1 cellular context compared by ENCODE assay signal in genomic region chr17:54971147-54971546, GRCh38.
TF ChIP-seq lines count a peak whose summit lies in the region.

No MANE protein-coding gene starts in this region.

TF ChIP-seq in HepG2, 621 proteins besides CTCF, POLR2A, EP300 and RAD21 (continued from another document and continues in another):
- peak; percentile 42; the same call in 1 of the 2 replicates for TF ChIP-seq DRAP1 (CRISPR knock-in tag; IDR thresholded peaks at IDR 0.05)
- peak; percentile 84 for TF ChIP-seq NR2C2 (CRISPR knock-in tag; IDR thresholded peaks at IDR 0.05; ENCODE audit: borderline replicate concordance)
- TF ChIP-seq ZNF678 (CRISPR knock-in tag; IDR thresholded peaks at IDR 0.05), result no peak
- TF ChIP-seq HNF4G (IDR thresholded peaks at IDR 0.05; ENCODE audit: borderline replicate concordance, low read depth, low read length), result peak; percentile 39; the same call in 1 of the 2 replicates
- no peak for TF ChIP-seq HNF4G (CRISPR knock-in tag; IDR thresholded peaks at IDR 0.05; ENCODE audit: borderline replicate concordance, low read depth)
- TF ChIP-seq UBTF (CRISPR knock-in tag; IDR thresholded peaks at IDR 0.05), result no peak
- no peak for TF ChIP-seq HNRNPK (IDR thresholded peaks at IDR 0.05; ENCODE audit: low read depth, low read length, poor library complexity, severe bottlenecking)
- peak; percentile 69 for TF ChIP-seq CEBPG (CRISPR knock-in tag; IDR thresholded peaks at IDR 0.05)
- peak; percentile 43; the same call in 1 of the 2 replicates for TF ChIP-seq THAP11 (CRISPR knock-in tag; IDR thresholded peaks at IDR 0.05)
- TF ChIP-seq MIXL1 (CRISPR knock-in tag; IDR thresholded peaks at IDR 0.05), result no peak
- TF ChIP-seq RORA (CRISPR knock-in tag; IDR thresholded peaks at IDR 0.05), result no peak
- no peak for TF ChIP-seq ZNF225 (CRISPR knock-in tag; IDR thresholded peaks at IDR 0.05)
- no peak for TF ChIP-seq NFYC (CRISPR knock-in tag; IDR thresholded peaks at IDR 0.05)
- no peak for TF ChIP-seq DMAP1 (CRISPR knock-in tag; IDR thresholded peaks at IDR 0.05)
- TF ChIP-seq, protein P1, sequence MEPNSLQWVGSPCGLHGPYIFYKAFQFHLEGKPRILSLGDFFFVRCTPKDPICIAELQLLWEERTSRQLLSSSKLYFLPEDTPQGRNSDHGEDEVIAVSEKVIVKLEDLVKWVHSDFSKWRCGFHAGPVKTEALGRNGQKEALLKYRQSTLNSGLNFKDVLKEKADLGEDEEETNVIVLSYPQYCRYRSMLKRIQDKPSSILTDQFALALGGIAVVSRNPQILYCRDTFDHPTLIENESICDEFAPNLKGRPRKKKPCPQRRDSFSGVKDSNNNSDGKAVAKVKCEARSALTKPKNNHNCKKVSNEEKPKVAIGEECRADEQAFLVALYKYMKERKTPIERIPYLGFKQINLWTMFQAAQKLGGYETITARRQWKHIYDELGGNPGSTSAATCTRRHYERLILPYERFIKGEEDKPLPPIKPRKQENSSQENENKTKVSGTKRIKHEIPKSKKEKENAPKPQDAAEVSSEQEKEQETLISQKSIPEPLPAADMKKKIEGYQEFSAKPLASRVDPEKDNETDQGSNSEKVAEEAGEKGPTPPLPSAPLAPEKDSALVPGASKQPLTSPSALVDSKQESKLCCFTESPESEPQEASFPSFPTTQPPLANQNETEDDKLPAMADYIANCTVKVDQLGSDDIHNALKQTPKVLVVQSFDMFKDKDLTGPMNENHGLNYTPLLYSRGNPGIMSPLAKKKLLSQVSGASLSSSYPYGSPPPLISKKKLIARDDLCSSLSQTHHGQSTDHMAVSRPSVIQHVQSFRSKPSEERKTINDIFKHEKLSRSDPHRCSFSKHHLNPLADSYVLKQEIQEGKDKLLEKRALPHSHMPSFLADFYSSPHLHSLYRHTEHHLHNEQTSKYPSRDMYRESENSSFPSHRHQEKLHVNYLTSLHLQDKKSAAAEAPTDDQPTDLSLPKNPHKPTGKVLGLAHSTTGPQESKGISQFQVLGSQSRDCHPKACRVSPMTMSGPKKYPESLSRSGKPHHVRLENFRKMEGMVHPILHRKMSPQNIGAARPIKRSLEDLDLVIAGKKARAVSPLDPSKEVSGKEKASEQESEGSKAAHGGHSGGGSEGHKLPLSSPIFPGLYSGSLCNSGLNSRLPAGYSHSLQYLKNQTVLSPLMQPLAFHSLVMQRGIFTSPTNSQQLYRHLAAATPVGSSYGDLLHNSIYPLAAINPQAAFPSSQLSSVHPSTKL (CRISPR knock-in tag; IDR thresholded peaks at IDR 0.05), result peak; percentile 76
- TF ChIP-seq SMC3 (IDR thresholded peaks at IDR 0.05; ENCODE audit: low read length), result no peak
- no peak for TF ChIP-seq ZFY (CRISPR knock-in tag; IDR thresholded peaks at IDR 0.05)
- no peak for TF ChIP-seq KLF11 (CRISPR knock-in tag; IDR thresholded peaks at IDR 0.05)
- no peak for TF ChIP-seq HOXA9 (CRISPR knock-in tag; IDR thresholded peaks at IDR 0.05; ENCODE audit: borderline replicate concordance)
- TF ChIP-seq, protein P2, sequence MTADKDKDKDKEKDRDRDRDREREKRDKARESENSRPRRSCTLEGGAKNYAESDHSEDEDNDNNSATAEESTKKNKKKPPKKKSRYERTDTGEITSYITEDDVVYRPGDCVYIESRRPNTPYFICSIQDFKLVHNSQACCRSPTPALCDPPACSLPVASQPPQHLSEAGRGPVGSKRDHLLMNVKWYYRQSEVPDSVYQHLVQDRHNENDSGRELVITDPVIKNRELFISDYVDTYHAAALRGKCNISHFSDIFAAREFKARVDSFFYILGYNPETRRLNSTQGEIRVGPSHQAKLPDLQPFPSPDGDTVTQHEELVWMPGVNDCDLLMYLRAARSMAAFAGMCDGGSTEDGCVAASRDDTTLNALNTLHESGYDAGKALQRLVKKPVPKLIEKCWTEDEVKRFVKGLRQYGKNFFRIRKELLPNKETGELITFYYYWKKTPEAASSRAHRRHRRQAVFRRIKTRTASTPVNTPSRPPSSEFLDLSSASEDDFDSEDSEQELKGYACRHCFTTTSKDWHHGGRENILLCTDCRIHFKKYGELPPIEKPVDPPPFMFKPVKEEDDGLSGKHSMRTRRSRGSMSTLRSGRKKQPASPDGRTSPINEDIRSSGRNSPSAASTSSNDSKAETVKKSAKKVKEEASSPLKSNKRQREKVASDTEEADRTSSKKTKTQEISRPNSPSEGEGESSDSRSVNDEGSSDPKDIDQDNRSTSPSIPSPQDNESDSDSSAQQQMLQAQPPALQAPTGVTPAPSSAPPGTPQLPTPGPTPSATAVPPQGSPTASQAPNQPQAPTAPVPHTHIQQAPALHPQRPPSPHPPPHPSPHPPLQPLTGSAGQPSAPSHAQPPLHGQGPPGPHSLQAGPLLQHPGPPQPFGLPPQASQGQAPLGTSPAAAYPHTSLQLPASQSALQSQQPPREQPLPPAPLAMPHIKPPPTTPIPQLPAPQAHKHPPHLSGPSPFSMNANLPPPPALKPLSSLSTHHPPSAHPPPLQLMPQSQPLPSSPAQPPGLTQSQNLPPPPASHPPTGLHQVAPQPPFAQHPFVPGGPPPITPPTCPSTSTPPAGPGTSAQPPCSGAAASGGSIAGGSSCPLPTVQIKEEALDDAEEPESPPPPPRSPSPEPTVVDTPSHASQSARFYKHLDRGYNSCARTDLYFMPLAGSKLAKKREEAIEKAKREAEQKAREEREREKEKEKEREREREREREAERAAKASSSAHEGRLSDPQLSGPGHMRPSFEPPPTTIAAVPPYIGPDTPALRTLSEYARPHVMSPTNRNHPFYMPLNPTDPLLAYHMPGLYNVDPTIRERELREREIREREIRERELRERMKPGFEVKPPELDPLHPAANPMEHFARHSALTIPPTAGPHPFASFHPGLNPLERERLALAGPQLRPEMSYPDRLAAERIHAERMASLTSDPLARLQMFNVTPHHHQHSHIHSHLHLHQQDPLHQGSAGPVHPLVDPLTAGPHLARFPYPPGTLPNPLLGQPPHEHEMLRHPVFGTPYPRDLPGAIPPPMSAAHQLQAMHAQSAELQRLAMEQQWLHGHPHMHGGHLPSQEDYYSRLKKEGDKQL (CRISPR knock-in tag; IDR thresholded peaks at IDR 0.05; ENCODE audit: low read depth), result no peak
- TF ChIP-seq MED1 (CRISPR knock-in tag; IDR thresholded peaks at IDR 0.05), result peak; percentile 54
- peak; percentile 52 for TF ChIP-seq SAP130 (CRISPR knock-in tag; IDR thresholded peaks at IDR 0.05; ENCODE audit: low read depth)
- peak; percentile 49 for TF ChIP-seq FOXA3 (CRISPR knock-in tag; IDR thresholded peaks at IDR 0.05)
- TF ChIP-seq, protein P3, sequence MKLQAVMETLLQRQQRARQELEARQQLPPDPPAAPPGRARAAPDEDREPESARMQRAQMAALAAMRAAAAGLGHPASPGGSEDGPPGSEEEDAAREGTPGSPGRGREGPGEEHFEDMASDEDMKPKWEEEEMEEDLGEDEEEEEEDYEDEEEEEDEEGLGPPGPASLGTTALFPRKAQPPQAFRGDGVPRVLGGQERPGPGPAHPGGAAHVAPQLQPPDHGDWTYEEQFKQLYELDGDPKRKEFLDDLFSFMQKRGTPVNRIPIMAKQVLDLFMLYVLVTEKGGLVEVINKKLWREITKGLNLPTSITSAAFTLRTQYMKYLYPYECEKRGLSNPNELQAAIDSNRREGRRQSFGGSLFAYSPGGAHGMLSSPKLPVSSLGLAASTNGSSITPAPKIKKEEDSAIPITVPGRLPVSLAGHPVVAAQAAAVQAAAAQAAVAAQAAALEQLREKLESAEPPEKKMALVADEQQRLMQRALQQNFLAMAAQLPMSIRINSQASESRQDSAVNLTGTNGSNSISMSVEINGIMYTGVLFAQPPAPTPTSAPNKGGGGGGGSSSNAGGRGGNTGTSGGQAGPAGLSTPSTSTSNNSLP (IDR thresholded peaks at IDR 0.05; ENCODE audit: low read depth, low read length), result peak; percentile 52
- TF ChIP-seq ZNF121 (CRISPR knock-in tag; IDR thresholded peaks at IDR 0.05), result no peak
- TF ChIP-seq ZNF180 (CRISPR knock-in tag; IDR thresholded peaks at IDR 0.05; ENCODE audit: borderline replicate concordance, low read depth), result no peak
- TF ChIP-seq, protein P4, sequence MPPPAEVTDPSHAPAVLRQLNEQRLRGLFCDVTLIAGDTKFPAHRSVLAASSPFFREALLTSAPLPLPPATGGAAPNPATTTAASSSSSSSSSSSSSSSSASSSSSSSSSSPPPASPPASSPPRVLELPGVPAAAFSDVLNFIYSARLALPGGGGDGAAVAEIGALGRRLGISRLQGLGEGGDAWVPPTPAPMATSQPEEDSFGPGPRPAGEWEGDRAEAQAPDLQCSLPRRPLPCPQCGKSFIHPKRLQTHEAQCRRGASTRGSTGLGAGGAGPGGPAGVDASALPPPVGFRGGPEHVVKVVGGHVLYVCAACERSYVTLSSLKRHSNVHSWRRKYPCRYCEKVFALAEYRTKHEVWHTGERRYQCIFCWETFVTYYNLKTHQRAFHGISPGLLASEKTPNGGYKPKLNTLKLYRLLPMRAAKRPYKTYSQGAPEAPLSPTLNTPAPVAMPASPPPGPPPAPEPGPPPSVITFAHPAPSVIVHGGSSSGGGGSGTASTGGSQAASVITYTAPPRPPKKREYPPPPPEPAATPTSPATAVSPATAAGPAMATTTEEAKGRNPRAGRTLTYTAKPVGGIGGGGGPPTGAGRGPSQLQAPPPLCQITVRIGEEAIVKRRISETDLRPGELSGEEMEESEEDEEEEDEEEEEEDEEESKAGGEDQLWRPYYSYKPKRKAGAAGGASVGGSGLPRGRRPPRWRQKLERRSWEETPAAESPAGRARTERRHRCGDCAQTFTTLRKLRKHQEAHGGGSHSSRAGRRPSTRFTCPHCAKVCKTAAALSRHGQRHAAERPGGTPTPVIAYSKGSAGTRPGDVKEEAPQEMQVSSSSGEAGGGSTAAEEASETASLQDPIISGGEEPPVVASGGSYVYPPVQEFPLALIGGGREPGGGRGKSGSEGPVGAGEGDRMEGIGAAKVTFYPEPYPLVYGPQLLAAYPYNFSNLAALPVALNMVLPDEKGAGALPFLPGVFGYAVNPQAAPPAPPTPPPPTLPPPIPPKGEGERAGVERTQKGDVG (CRISPR knock-in tag; IDR thresholded peaks at IDR 0.05; ENCODE audit: borderline replicate concordance), result no peak
- TF ChIP-seq HDAC2 (CRISPR knock-in tag; IDR thresholded peaks at IDR 0.05), result no peak
- no peak for TF ChIP-seq MAFK (conservative IDR thresholded peaks at IDR 0.05 in 1 of 2, IDR thresholded peaks at IDR 0.05 in 1 of 2; ENCODE audit: low read length in 2 of 2)
- no peak for TF ChIP-seq CREB1 (IDR thresholded peaks at IDR 0.05)
- TF ChIP-seq CREB1 (CRISPR knock-in tag; IDR thresholded peaks at IDR 0.05), result peak; percentile 34; the same call in 1 of the 2 replicates
- TF ChIP-seq SOX13 (IDR thresholded peaks at IDR 0.05), result no peak
- TF ChIP-seq SOX13 (CRISPR knock-in tag; conservative IDR thresholded peaks at IDR 0.05 in 1 of 2, IDR thresholded peaks at IDR 0.05 in 1 of 2), result peak in 1 of 2 experiments; percentile 50; a peak in 1 of 4 replicates
- TF ChIP-seq MXI1 (IDR thresholded peaks at IDR 0.05; ENCODE audit: borderline replicate concordance, low read depth, low read length), result 0 out of 3 replicates have a peak, but pooled peaks have one; percentile 19
- TF ChIP-seq CREM (IDR thresholded peaks at IDR 0.05), result no peak
- no peak for TF ChIP-seq CREM (CRISPR knock-in tag; IDR thresholded peaks at IDR 0.05)
- TF ChIP-seq ELF1 (CRISPR knock-in tag; IDR thresholded peaks at IDR 0.05), result peak; percentile 64
- no peak for TF ChIP-seq RBFOX2 (IDR thresholded peaks at IDR 0.05; ENCODE audit: low read depth, low read length)
- TF ChIP-seq ZNF841 (CRISPR knock-in tag; IDR thresholded peaks at IDR 0.05; ENCODE audit: borderline replicate concordance), result no peak
- TF ChIP-seq ZFP91 (CRISPR knock-in tag; IDR thresholded peaks at IDR 0.05; ENCODE audit: borderline replicate concordance), result no peak
- no peak for TF ChIP-seq HOXA5 (CRISPR knock-in tag; IDR thresholded peaks at IDR 0.05)
- TF ChIP-seq ELF3 (CRISPR knock-in tag; IDR thresholded peaks at IDR 0.05), result peak; percentile 89
- TF ChIP-seq HBP1 (CRISPR knock-in tag; IDR thresholded peaks at IDR 0.05; ENCODE audit: low read depth), result no peak
